In genomic region chr6:112938656-112939055, GRCh38 we compare ENCODE assay signal across 25 cellular contexts.
DNase-seq lines count a peak whose midpoint lies in the region; ATAC-seq, FAIRE-seq and TF ChIP-seq lines count a peak whose summit lies in the region.
"Had no signal": no experiment of that assay in that cellular context is flagged by ENCODE, and none has a peak within 500 bp of the region (broad histone marks: within the 10 kb centered on the region; RNA-seq: fewer than 3 reads in every experiment).

No MANE protein-coding gene starts in this region.

- no peak for ATAC-seq in A549
- ATAC-seq in activated CD4-positive, alpha-beta T cell treated with anti-CD3 and anti-CD28 coated beads for 36 hours, result no peak
- ATAC-seq: HCT116 had no signal

- no peak for TF ChIP-seq EP300 in A549 (IDR thresholded peaks at IDR 0.05)

- H3K4me2 ChIP-seq in A549, result no peak overlapping the region
- H3K4me2 ChIP-seq: BLaER1, KMS-11 had no signal

- H3K4me1 Mint-ChIP-seq in activated CD4-positive, alpha-beta T cell treated with anti-CD3 and anti-CD28 coated beads for 36 hours, result no peaks in the 10 kb centered on the region
- H3K4me1 Mint-ChIP-seq: CD4-positive, CD25-positive, alpha-beta regulatory T cell; IgD-negative memory B cell had no signal

- H3K9me3 Mint-ChIP-seq in activated CD4-positive, alpha-beta T cell treated with anti-CD3 and anti-CD28 coated beads for 36 hours (ENCODE audit: low read depth), result no peaks in the 10 kb centered on the region
- H3K9me3 Mint-ChIP-seq: IgD-negative memory B cell had no signal

- CTCF ChIA-PET in A549 (lab: Yijun Ruan, JAX), result no interaction called here
- CTCF ChIA-PET in activated CD4-positive, alpha-beta T cell treated with anti-CD3 and anti-CD28 coated beads for 36 hours (lab: Charles Lee), result no interaction called here

- H3K4me1 ChIP-seq in A549, result no peaks in the 10 kb centered on the region
- H3K4me1 ChIP-seq: BLaER1, Peyer's patch had no signal

- FAIRE-seq in A549 (lab: Jason Lieb, UNC) (no peak), bronchial epithelial cell (lab: Jason Lieb, UNC) (no peak)
- FAIRE-seq: GM12891, GM19239, H1 had no signal

- POLR2A ChIA-PET in A549 (lab: Yijun Ruan, JAX), result no interaction called here
- POLR2A ChIA-PET in activated CD4-positive, alpha-beta T cell treated with anti-CD3 and anti-CD28 coated beads for 36 hours (lab: Charles Lee), result no interaction called here

- DNase-seq in A549 (ENCODE audit: low read depth in 1 of 2, low spot score in 1 of 2) (no peak), LHCN-M2 (ENCODE audit: low read depth) (peak; percentile 22), bronchial epithelial cell (ENCODE audit: low read depth) (peak; percentile 15), fibroblast of the aortic adventitia (ENCODE audit: low read depth) (peak; percentile 26), EL (no peak), NAMALWA (ENCODE audit: low spot score) (no peak), NOMO-1 treated with dmso at 0.1 percent for 144 hours (lab: John Stamatoyannopoulos, UW; ENCODE audit: unreplicated experiment) (no peak)
- no peak for DNase-seq in activated CD4-positive, alpha-beta T cell treated with anti-CD3 and anti-CD28 coated beads for 36 hours
- DNase-seq: CD4-positive, CD25-positive, alpha-beta regulatory T cell; DMS53; GF-D8; NCI-H2029 treated with DMSO at 0.1 percent for 48 hours; NCI-H2227 treated with DMSO at 0.1 percent for 48 hours; NCI-H510A; NCI-H69; Peyer's patch; SHP77 treated with DMSO at 0.1 percent for 48 hours had no signal

- no peak for TF ChIP-seq POLR2A in A549 (IDR thresholded peaks at IDR 0.05; ENCODE audit: low read length)

- no peak for TF ChIP-seq RAD21 in A549 (conservative IDR thresholded peaks at IDR 0.05 in 1 of 2, IDR thresholded peaks at IDR 0.05 in 1 of 2)

- 77% methylated on average over 2 of the region's 2 CpGs for WGBS in A549 (ENCODE audit: missing lambda C conversion rate)

- H3K27ac Mint-ChIP-seq in activated CD4-positive, alpha-beta T cell treated with anti-CD3 and anti-CD28 coated beads for 36 hours, result no peak overlapping the region
- H3K27ac Mint-ChIP-seq: CD4-positive, CD25-positive, alpha-beta regulatory T cell; IgD-negative memory B cell had no signal

- no peaks in the 10 kb centered on the region for H3K9me3 ChIP-seq in A549
- H3K9me3 ChIP-seq: BLaER1, Peyer's patch had no signal

- TF ChIP-seq CTCF in A549 (IDR thresholded peaks at IDR 0.05) (no peak), bronchial epithelial cell (IDR thresholded peaks at IDR 0.05; ENCODE audit: insufficient read depth, low read length, severe bottlenecking) (no peak), fibroblast of the aortic adventitia (IDR thresholded peaks at IDR 0.05; ENCODE audit: insufficient read depth, low read length) (no peak)

- no peaks in the 10 kb centered on the region for H3K27me3 Mint-ChIP-seq in activated CD4-positive, alpha-beta T cell treated with anti-CD3 and anti-CD28 coated beads for 36 hours
- H3K27me3 Mint-ChIP-seq: CD4-positive, CD25-positive, alpha-beta regulatory T cell; IgD-negative memory B cell had no signal

- H3K36me3 Mint-ChIP-seq in activated CD4-positive, alpha-beta T cell treated with anti-CD3 and anti-CD28 coated beads for 36 hours (ENCODE audit: low read depth), result no peaks in the 10 kb centered on the region
- H3K36me3 Mint-ChIP-seq: CD4-positive, CD25-positive, alpha-beta regulatory T cell; IgD-negative memory B cell had no signal

- H3K27ac ChIP-seq in A549, result no peak overlapping the region
- H3K27ac ChIP-seq: BLaER1, HL-60, KMS-11, Peyer's patch had no signal

- no peak overlapping the region for H3K4me3 ChIP-seq in A549
- no peak overlapping the region for H3K4me3 ChIP-seq in bronchial epithelial cell (ENCODE audit: low read depth, low read length)
- H3K4me3 ChIP-seq in fibroblast of the aortic adventitia (ENCODE audit: low read depth, low read length), result no peak overlapping the region
- H3K4me3 ChIP-seq: BLaER1, Peyer's patch had no signal

- H3K36me3 ChIP-seq in bronchial epithelial cell (ENCODE audit: control insufficient read depth, insufficient read depth, low read length), result no peaks in the 10 kb centered on the region
- H3K36me3 ChIP-seq: BLaER1, Peyer's patch had no signal

- intact Hi-C loops in activated CD4-positive, alpha-beta T cell treated with anti-CD3 and anti-CD28 coated beads for 36 hours (cut with DNase I, micrococcal nuclease), result no loop called here

- H3K4me3 Mint-ChIP-seq in activated CD4-positive, alpha-beta T cell treated with anti-CD3 and anti-CD28 coated beads for 36 hours, result no peak overlapping the region
- H3K4me3 Mint-ChIP-seq: CD4-positive, CD25-positive, alpha-beta regulatory T cell; IgD-negative memory B cell had no signal

- no peaks in the 10 kb centered on the region for H3K27me3 ChIP-seq in bronchial epithelial cell (ENCODE audit: control insufficient read depth, insufficient read depth, low read length)
- H3K27me3 ChIP-seq: BLaER1, Peyer's patch had no signal

TF ChIP-seq in A549, 52 proteins besides CTCF, POLR2A, EP300 and RAD21:
- TF ChIP-seq CEBPB (IDR thresholded peaks at IDR 0.05), result 0 out of 4 replicates have a peak, but pooled peaks of 1 of the 2 experiments have one; percentile 9
- peak; percentile 35; the same call in 1 of the 2 replicates for TF ChIP-seq GATA3 (IDR thresholded peaks at IDR 0.05; ENCODE audit: borderline replicate concordance)
- TF ChIP-seq TFCP2L1 (CRISPR knock-in tag; IDR thresholded peaks at IDR 0.05), result no peak
- TF ChIP-seq ZC3H11A (IDR thresholded peaks at IDR 0.05), result no peak
- no peak for TF ChIP-seq KDM5A (IDR thresholded peaks at IDR 0.05)
- no peak for TF ChIP-seq FOXS1 (CRISPR knock-in tag; IDR thresholded peaks at IDR 0.05)
- no peak for TF ChIP-seq MYC (IDR thresholded peaks at IDR 0.05; ENCODE audit: borderline replicate concordance, low read length)
- TF ChIP-seq, protein P1, sequence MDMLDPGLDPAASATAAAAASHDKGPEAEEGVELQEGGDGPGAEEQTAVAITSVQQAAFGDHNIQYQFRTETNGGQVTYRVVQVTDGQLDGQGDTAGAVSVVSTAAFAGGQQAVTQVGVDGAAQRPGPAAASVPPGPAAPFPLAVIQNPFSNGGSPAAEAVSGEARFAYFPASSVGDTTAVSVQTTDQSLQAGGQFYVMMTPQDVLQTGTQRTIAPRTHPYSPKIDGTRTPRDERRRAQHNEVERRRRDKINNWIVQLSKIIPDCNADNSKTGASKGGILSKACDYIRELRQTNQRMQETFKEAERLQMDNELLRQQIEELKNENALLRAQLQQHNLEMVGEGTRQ (IDR thresholded peaks at IDR 0.05), result no peak
- TF ChIP-seq RARB (CRISPR knock-in tag; IDR thresholded peaks at IDR 0.05), result no peak
- no peak for TF ChIP-seq FOSL2 (IDR thresholded peaks at IDR 0.05)
- no peak for TF ChIP-seq FOSL2 (CRISPR knock-in tag; IDR thresholded peaks at IDR 0.05)

Comparison
In these comparisons a context has a peak if more than half of its experiments do, and no peak if none do; other contexts are left out.
1. DNase-seq: peak in LHCN-M2 (single experiment), bronchial epithelial cell (single experiment) and fibroblast of the aortic adventitia (single experiment); none in A549 (0 of 2), EL (single experiment), activated CD4-positive, alpha-beta T cell treated with anti-CD3 and anti-CD28 coated beads for 36 hours (single experiment), NAMALWA (single experiment) and NOMO-1 treated with dmso at 0.1 percent for 144 hours (single experiment).